In the genomic region with DNA sequence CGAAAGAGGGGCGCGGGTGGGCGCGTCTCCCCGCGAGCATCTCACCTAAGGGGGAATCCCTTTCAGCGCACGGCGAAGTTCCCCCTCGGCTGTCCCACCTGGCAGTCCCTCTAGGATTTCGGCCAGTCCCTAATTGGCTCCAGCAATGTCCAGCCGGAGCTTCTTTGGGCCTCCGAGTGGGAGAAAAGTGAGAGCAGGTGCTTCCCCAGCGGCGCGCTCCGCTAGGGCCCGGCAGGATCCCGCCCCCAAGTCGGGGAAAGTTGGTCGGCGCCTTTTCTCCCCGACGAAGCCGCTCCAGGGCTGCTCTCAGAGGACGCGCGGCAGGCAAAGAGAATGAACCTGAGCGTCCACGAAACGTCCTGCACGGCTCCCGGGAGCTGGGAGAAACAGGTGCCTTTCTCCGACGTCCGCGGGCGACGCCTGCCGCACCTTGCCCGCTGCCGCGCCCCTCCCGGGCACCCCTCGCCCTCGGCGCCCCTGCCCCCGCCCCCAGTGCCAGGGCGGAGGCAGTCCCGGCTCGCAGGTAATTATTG, we compare ENCODE assay signal across 8 cellular contexts. TPM values are rescaled to one million over a fixed set of nuclear protein-coding genes. Genes with fewer than 3 reads are reported as not detected.
A peak's percentile ranks its signal among the peaks of the same experiment; 100 is the strongest.
DNase-seq lines count a peak whose midpoint lies in the region; ATAC-seq and TF ChIP-seq lines count a peak whose summit lies in the region.

No MANE protein-coding gene starts in this region.

- TF ChIP-seq CTCF in RWPE2 (IDR thresholded peaks at IDR 0.05; ENCODE audit: poor library complexity, severe bottlenecking), result no peak

- H3K4me1 ChIP-seq in RWPE2 (ENCODE audit: insufficient read depth, poor library complexity, severe bottlenecking), result no peaks in the 10 kb centered on the region

- peak; percentile 58 for DNase-seq in activated CD8-positive, alpha-beta memory T cell treated with anti-CD3 and anti-CD28 coated beads, Interleukin-2, amount 50 U/mL, for 48 hours
- no peak for DNase-seq in activated CD8-positive, alpha-beta memory T cell treated with anti-CD3 and anti-CD28 coated beads, Interleukin-2, amount 50 U/mL, for 4 hours
- no peak for DNase-seq in RWPE2 (ENCODE audit: low spot score)
- DNase-seq in left ventricle myocardium superior, result peak; percentile 37
- no peak for DNase-seq in SIG-M5 treated with dmso at 0.1 percent for 504 hours (lab: John Stamatoyannopoulos, UW; ENCODE audit: unreplicated experiment)

- H3K4me3 ChIP-seq in RWPE2 (ENCODE audit: severe bottlenecking) (peak overlapping the region; percentile 5), skin epidermis (peak overlapping the region; percentile 14 to 51 (median 21))

- no peaks in the 10 kb centered on the region for H3K36me3 ChIP-seq in RWPE2 (ENCODE audit: low read depth)

- peak; percentile 44; the same call in 1 of the 3 replicates for ATAC-seq in RWPE2 (ENCODE audit: low read depth)
- no peak for ATAC-seq in left ventricle myocardium superior
- ATAC-seq in GM21423 (IDR thresholded peaks at IDR 0.05; ENCODE audit: unreplicated experiment), result no peak
- no peak for ATAC-seq in GM18861 (IDR thresholded peaks at IDR 0.05; ENCODE audit: unreplicated experiment)

- H3K27ac ChIP-seq in RWPE2 (ENCODE audit: poor library complexity, severe bottlenecking) (no peak overlapping the region), skin epidermis (peak overlapping the region in 12 of 21 experiments; percentile 36 to 77 (median 53))

- intact Hi-C loops in left ventricle myocardium superior (cut with micrococcal nuclease), result no loop called here

- no peaks in the 10 kb centered on the region for H3K9me3 ChIP-seq in RWPE2 (ENCODE audit: severe bottlenecking)

- peaks cover 59% of the 10 kb centered on the region for H3K27me3 ChIP-seq in RWPE2 (ENCODE audit: insufficient read depth, poor library complexity, severe bottlenecking)

RNA-seq across cellular contexts. Expression of a gene that starts 0.4 kb away (rescaled TPM):
- total RNA-seq in left ventricle myocardium superior, result 2.1 TPM

Comparison
In these comparisons a context has a peak if more than half of its experiments do, and no peak if none do; other contexts are left out.
1. DNase-seq: peak in activated CD8-positive, alpha-beta memory T cell treated with anti-CD3 and anti-CD28 coated beads, Interleukin-2, amount 50 U/mL, for 48 hours (single experiment) and left ventricle myocardium superior (single experiment); none in activated CD8-positive, alpha-beta memory T cell treated with anti-CD3 and anti-CD28 coated beads, Interleukin-2, amount 50 U/mL, for 4 hours (single experiment), RWPE2 (single experiment) and SIG-M5 treated with dmso at 0.1 percent for 504 hours (single experiment).